ENCODE assay signal across 1 cellular context in genomic region chr6:98633886-98634285, GRCh38.
TF ChIP-seq lines count a peak whose summit lies in the region.

No MANE protein-coding gene starts in this region.

TF ChIP-seq in H1, 55 proteins besides CTCF, POLR2A, EP300 and RAD21:
- no peak for TF ChIP-seq KDM5A (IDR thresholded peaks at IDR 0.05; ENCODE audit: low read length)
- no peak for TF ChIP-seq EZH2 (IDR thresholded peaks at IDR 0.05; ENCODE audit: low read depth, low read length, severe bottlenecking)
